In the genomic region with DNA sequence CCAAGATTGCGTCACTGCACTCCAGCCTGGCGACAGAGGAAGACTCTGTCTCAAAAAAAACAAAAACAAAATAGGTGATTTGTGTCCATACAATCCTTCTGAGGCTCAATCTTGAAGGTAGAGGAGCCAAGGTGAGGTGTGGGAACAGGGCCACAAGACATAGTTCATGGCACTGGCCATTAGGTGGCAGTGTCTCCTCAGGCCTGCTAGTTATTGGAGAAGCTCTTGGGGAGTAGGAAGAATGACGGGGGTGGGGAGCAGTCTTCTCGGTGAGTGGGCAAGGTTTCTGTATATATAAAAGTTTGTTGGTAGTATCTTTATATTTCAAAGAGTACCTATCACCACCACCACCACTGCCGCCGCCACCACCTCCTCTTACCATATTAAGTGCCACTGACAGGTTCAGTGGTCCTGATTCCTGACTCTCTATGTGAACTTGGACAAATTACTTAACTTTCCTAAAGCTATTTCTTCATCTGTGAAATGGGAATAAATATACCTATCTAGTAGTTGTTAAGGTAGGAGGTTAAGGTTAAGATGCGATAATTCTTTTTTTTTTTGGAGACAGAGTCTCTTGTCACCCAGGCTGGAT, we compare ENCODE assay signal across 8 cellular contexts. TPM values are rescaled to one million over a fixed set of nuclear protein-coding genes. Genes with fewer than 3 reads are reported as not detected.
DNase-seq lines count a peak whose midpoint lies in the region; ATAC-seq, FAIRE-seq and TF ChIP-seq lines count a peak whose summit lies in the region.

No MANE protein-coding gene starts in this region.

- H3K4me3 ChIP-seq in AG10803 (ENCODE audit: low read length) (no peak overlapping the region), fibroblast of lung (replicated peaks in 1 of 4; ENCODE audit: control extremely low read depth in 1 of 4, insufficient read depth in 1 of 4, low read depth in 3 of 4, low read length in 4 of 4) (no peak overlapping the region), osteoblast (ENCODE audit: insufficient read depth, low read length) (no peak overlapping the region)

- H3K79me2 ChIP-seq in fibroblast of lung (ENCODE audit: control insufficient read depth, insufficient read depth, low read length) (peaks cover 47% of the 10 kb centered on the region), osteoblast (ENCODE audit: insufficient read depth, low read length) (peaks cover 76% of the 10 kb centered on the region)

- FAIRE-seq in urothelium cell line (lab: Jason Lieb, UNC) = no peak

- H3K27me3 ChIP-seq in fibroblast of lung (ENCODE audit: control insufficient read depth, insufficient read depth, low read length) (no peaks in the 10 kb centered on the region), osteoblast (ENCODE audit: insufficient read depth, low read length) (no peaks in the 10 kb centered on the region)

- TF ChIP-seq CTCF in AG10803 (conservative IDR thresholded peaks at IDR 0.05; ENCODE audit: low read length) (peak; percentile 75), fibroblast of lung (conservative IDR thresholded peaks at IDR 0.05 in 1 of 2, IDR thresholded peaks at IDR 0.05 in 1 of 2; ENCODE audit: low read depth in 1 of 2, low read length in 2 of 2) (peak; percentile 74 to 87), osteoblast (IDR thresholded peaks at IDR 0.05; ENCODE audit: extremely low read depth, low read depth, low read length) (peak; percentile 81)

- H3K4me1 ChIP-seq in fibroblast of lung (ENCODE audit: control insufficient read depth, extremely low read depth, insufficient read depth, low read length) (peaks cover 3% of the 10 kb centered on the region), osteoblast (ENCODE audit: insufficient read depth, low read length) (peaks cover 12% of the 10 kb centered on the region)

- no peak overlapping the region for H3K27ac ChIP-seq in fibroblast of lung (ENCODE audit: insufficient read depth, low read length)
- no peak overlapping the region for H3K27ac ChIP-seq in osteoblast (ENCODE audit: low read depth, low read length)

- peaks cover 1% of the 10 kb centered on the region for H3K36me3 ChIP-seq in fibroblast of lung (ENCODE audit: control insufficient read depth, insufficient read depth, low read length)
- no peaks in the 10 kb centered on the region for H3K36me3 ChIP-seq in osteoblast (ENCODE audit: insufficient read depth, low read length)

- no peak overlapping the region for H3K9ac ChIP-seq in fibroblast of lung (ENCODE audit: insufficient read depth, low read length)

- ATAC-seq in GM18511 (IDR thresholded peaks at IDR 0.05; ENCODE audit: unreplicated experiment) = peak; percentile 98
- peak; percentile 98 for ATAC-seq in HG02973 (IDR thresholded peaks at IDR 0.05; ENCODE audit: unreplicated experiment)

- H3K9me3 ChIP-seq in fibroblast of lung (ENCODE audit: control insufficient read depth, insufficient read depth, low read depth, low read length) (no peaks in the 10 kb centered on the region), osteoblast (ENCODE audit: low read depth, low read length) (no peaks in the 10 kb centered on the region)

- H4K20me1 ChIP-seq in fibroblast of lung (ENCODE audit: control insufficient read depth, extremely low read depth, insufficient read depth, low read length) (no peaks in the 10 kb centered on the region), osteoblast (ENCODE audit: insufficient read depth, low read length) (peaks cover 19% of the 10 kb centered on the region)

- no peak overlapping the region for H3K4me2 ChIP-seq in fibroblast of lung (ENCODE audit: extremely low read depth, insufficient read depth, low read length)
- H3K4me2 ChIP-seq in osteoblast (ENCODE audit: insufficient read depth, low read length) = no peak overlapping the region

- peak; percentile 60 for DNase-seq in AG10803 (ENCODE audit: low read depth)
- peak; percentile 52 for DNase-seq in NCI-H748 (lab: John Stamatoyannopoulos, UW; ENCODE audit: unreplicated experiment)
- peak; percentile 56 for DNase-seq in activated T-cell treated with anti-CD3 and anti-CD28 coated beads for 48 hours (ENCODE audit: low read depth)
- peak; percentile 59 to 61 for DNase-seq in fibroblast of lung (ENCODE audit: low read depth in 2 of 2)
- DNase-seq in osteoblast (ENCODE audit: insufficient read length, low spot score, missing footprints) = peak; percentile 89
- DNase-seq in urothelium cell line (ENCODE audit: low spot score) = peak; percentile 57

- no peak overlapping the region for H2AFZ ChIP-seq in fibroblast of lung (ENCODE audit: low read length)
- no peak overlapping the region for H2AFZ ChIP-seq in osteoblast (ENCODE audit: low read length)

RNA-seq across cellular contexts. Expression of a gene that starts 24.0 kb away (rescaled TPM):
- total RNA-seq in fibroblast of lung (23.6 and 28.2 TPM in 2 replicates), osteoblast (56.0 and 58.3 TPM in 2 replicates)
- 60.1 and 65.4 TPM in 2 replicates for polyA plus RNA-seq in fibroblast of lung
- polyA plus RNA-seq in fibroblast of lung (2012) = 31.7 and 33.5 TPM in 2 replicates
- polyA minus RNA-seq in fibroblast of lung (ENCODE audit: low replicate concordance) = 16.9 and 24.8 TPM in 2 replicates
